30 cellular contexts compared by ENCODE assay signal in genomic region chr11:106101370-106101769, GRCh38.
"Had no signal": no experiment of that assay in that cellular context is flagged by ENCODE, and none has a peak within 500 bp of the region (broad histone marks: within the 10 kb centered on the region; RNA-seq: fewer than 3 reads in every experiment).

No MANE protein-coding gene starts in this region.

- H3K27me3 ChIP-seq: neural progenitor cell, neutrophil, pancreas, right lobe of liver, sigmoid colon, suprapubic skin, thyroid gland, tibial nerve, upper lobe of left lung, vagina had no signal

- H3K9me3 ChIP-seq: neutrophil, pancreas, psoas muscle, right lobe of liver, sigmoid colon, suprapubic skin, thoracic aorta, thyroid gland, tibial nerve, upper lobe of left lung, vagina had no signal

- H3K27ac Mint-ChIP-seq: naive thymus-derived CD4-positive, alpha-beta T cell; natural killer cell; nephron; neural progenitor cell; progenitor cell of endocrine pancreas; stimulated activated memory B cell treated with anti-CD40 and anti-IgM and Interleukin-4, amounts not matched to agents 10 μg/mL and 1 μg/mL and 100 μg/mL, for 72 hours had no signal

- H3K4me3 ChIP-seq: neural progenitor cell, pancreas, psoas muscle, right lobe of liver, sigmoid colon, suprapubic skin, thoracic aorta, thyroid gland, tibial nerve, upper lobe of left lung, vagina had no signal

- H3K4me1 ChIP-seq: neural progenitor cell, pancreas, psoas muscle, right lobe of liver, sigmoid colon, suprapubic skin, thyroid gland, tibial nerve, upper lobe of left lung, vagina had no signal

- H3K27me3 Mint-ChIP-seq: naive thymus-derived CD4-positive, alpha-beta T cell; progenitor cell of endocrine pancreas; stimulated activated memory B cell treated with anti-CD40 and anti-IgM and Interleukin-4, amounts not matched to agents 10 μg/mL and 1 μg/mL and 100 μg/mL, for 72 hours; stimulated activated naive CD8-positive, alpha-beta T cell treated with anti-CD3 and anti-CD28 coated beads, Interleukin-15, amount 100 ng/mL, for 72 hours had no signal

- H3K27ac ChIP-seq: neural progenitor cell, neutrophil, pancreas, psoas muscle, right lobe of liver, sigmoid colon, suprapubic skin, thoracic aorta, thyroid gland, tibial nerve, upper lobe of left lung, vagina had no signal

- H2AFZ ChIP-seq: neural progenitor cell had no signal

- H3K9ac ChIP-seq: neural progenitor cell had no signal

- DNase-seq: naive thymus-derived CD4-positive, alpha-beta T cell; natural killer cell; nucleus accumbens; pancreas; posterior cingulate gyrus; psoas muscle; right cardiac atrium; right lobe of liver; sigmoid colon; small intestine; stimulated activated CD4-positive, alpha-beta T cell treated with anti-CD3 and anti-CD28 coated beads, Interleukin-15, amount 100 ng/mL, for 24 hours; stimulated activated CD4-positive, alpha-beta T cell treated with anti-CD3 and anti-CD28 coated beads, Interleukin-2, amount 100 ng/mL, for 24 hours; stimulated activated CD4-positive, alpha-beta T cell treated with anti-CD3 and anti-CD28 coated beads, Interleukin-2, amount 100 ng/mL, for 48 hours; stimulated activated CD4-positive, alpha-beta T cell treated with anti-CD3 and anti-CD28 coated beads, Interleukin-4, amount 100 ng/mL, for 24 hours; stimulated activated naive CD4-positive, alpha-beta T cell; stimulated activated naive CD8-positive, alpha-beta T cell treated with anti-CD3 and anti-CD28 coated beads, Interleukin-15, amount 100 ng/mL, for 72 hours; stimulated activated naive CD8-positive, alpha-beta T cell treated with anti-CD3 and anti-CD28 coated beads, Interleukin-15, Interleukin-2, amounts not matched to agents 100 U/mL and 50 U/mL, for 24 hours; substantia nigra; thyroid gland; upper lobe of left lung had no signal

- H3K4me3 Mint-ChIP-seq: naive thymus-derived CD4-positive, alpha-beta T cell; natural killer cell; nephron; neural progenitor cell; stimulated activated memory B cell treated with anti-CD40 and anti-IgM and Interleukin-4, amounts not matched to agents 10 μg/mL and 1 μg/mL and 100 μg/mL, for 72 hours; stimulated activated naive CD8-positive, alpha-beta T cell treated with anti-CD3 and anti-CD28 coated beads, Interleukin-15, amount 100 ng/mL, for 72 hours had no signal

- ATAC-seq: naive thymus-derived CD4-positive, alpha-beta T cell; natural killer cell; pancreas; psoas muscle; right cardiac atrium; right lobe of liver; stimulated activated memory B cell treated with anti-CD40 and anti-IgM and Interleukin-4, amounts not matched to agents 10 μg/mL and 1 μg/mL and 100 μg/mL, for 72 hours; stimulated activated naive CD8-positive, alpha-beta T cell treated with anti-CD3 and anti-CD28 coated beads, Interleukin-15, amount 100 ng/mL, for 72 hours; stimulated activated naive CD8-positive, alpha-beta T cell treated with anti-CD3 and anti-CD28 coated beads, Interleukin-15, Interleukin-2, amounts not matched to agents 100 U/mL and 50 U/mL, for 24 hours had no signal

- H3K4me2 ChIP-seq: neural progenitor cell had no signal

- FAIRE-seq: pancreas, small intestine, urothelium cell line had no signal

- H3K9me3 Mint-ChIP-seq: natural killer cell; nephron; neural progenitor cell; stimulated activated naive CD8-positive, alpha-beta T cell treated with anti-CD3 and anti-CD28 coated beads, Interleukin-15, amount 100 ng/mL, for 72 hours had no signal

- H3K4me1 Mint-ChIP-seq: naive thymus-derived CD4-positive, alpha-beta T cell; natural killer cell; nephron; neural progenitor cell; stimulated activated memory B cell treated with anti-CD40 and anti-IgM and Interleukin-4, amounts not matched to agents 10 μg/mL and 1 μg/mL and 100 μg/mL, for 72 hours; stimulated activated naive CD8-positive, alpha-beta T cell treated with anti-CD3 and anti-CD28 coated beads, Interleukin-15, amount 100 ng/mL, for 72 hours had no signal
